ENCODE assay signal across 10 cellular contexts in genomic region chr21:45698493-45698947, GRCh38. TPM values are rescaled to one million over a fixed set of nuclear protein-coding genes. Genes with fewer than 3 reads are reported as not detected.
DNase-seq lines count a peak whose midpoint lies in the region; TF ChIP-seq lines count a peak whose summit lies in the region.
"Had no signal": no experiment of that assay in that cellular context is flagged by ENCODE, and none has a peak within 500 bp of the region (broad histone marks: within the 10 kb centered on the region; RNA-seq: fewer than 3 reads in every experiment).

No MANE protein-coding gene starts in this region.

- H3K27me3 ChIP-seq in osteoblast (ENCODE audit: insufficient read depth, low read length) (peaks cover 10% of the 10 kb centered on the region), Karpas-422 (ENCODE audit: low read length) (no peaks in the 10 kb centered on the region)
- H3K27me3 ChIP-seq: SJSA1 had no signal

- H3K9ac ChIP-seq in Karpas-422 (ENCODE audit: low read length): no peak overlapping the region

- H3K27ac ChIP-seq in osteoblast (ENCODE audit: low read depth, low read length) (no peak overlapping the region), Karpas-422 (ENCODE audit: low read length) (no peak overlapping the region)
- H3K27ac ChIP-seq: SJSA1 had no signal

- no peaks in the 10 kb centered on the region for H3K9me2 ChIP-seq in Karpas-422 (replicated peaks; ENCODE audit: insufficient read depth, low read length)

- H3K79me2 ChIP-seq in osteoblast (ENCODE audit: insufficient read depth, low read length) (no peaks in the 10 kb centered on the region), Karpas-422 (ENCODE audit: low read length) (no peaks in the 10 kb centered on the region)

- no peak overlapping the region for H3K4me2 ChIP-seq in osteoblast (ENCODE audit: insufficient read depth, low read length)
- no peak overlapping the region for H3K4me2 ChIP-seq in Karpas-422 (ENCODE audit: low read depth, low read length, poor library complexity, severe bottlenecking)

- H3K9me3 ChIP-seq in osteoblast (ENCODE audit: low read depth, low read length) (no peaks in the 10 kb centered on the region), Karpas-422 (ENCODE audit: low read length) (no peaks in the 10 kb centered on the region)
- H3K9me3 ChIP-seq: SJSA1 had no signal

- H3K36me3 ChIP-seq in osteoblast (ENCODE audit: insufficient read depth, low read length) (no peaks in the 10 kb centered on the region), Karpas-422 (ENCODE audit: insufficient read depth, low read length) (no peaks in the 10 kb centered on the region)

- H4K20me1 ChIP-seq in osteoblast (ENCODE audit: insufficient read depth, low read length) (no peaks in the 10 kb centered on the region), Karpas-422 (ENCODE audit: insufficient read depth, low read depth, low read length) (no peaks in the 10 kb centered on the region)

- no peak for TF ChIP-seq CTCF in osteoblast (IDR thresholded peaks at IDR 0.05; ENCODE audit: extremely low read depth, low read depth, low read length)

- DNase-seq in EL: peak; percentile 92
- peak; percentile 4 for DNase-seq in NCI-H1105 (lab: John Stamatoyannopoulos, UW)
- DNase-seq in dedifferentiated amniotic fluid mesenchymal stem cell (ENCODE audit: extremely low spot score): peak; percentile 71
- DNase-seq in osteoblast (ENCODE audit: insufficient read length, low spot score, missing footprints): peak; percentile 87
- no peak for DNase-seq in DMS114 treated with DMSO at 0.1 percent for 48 hours (lab: John Stamatoyannopoulos, UW; ENCODE audit: unreplicated experiment)
- DNase-seq in NCI-H187 (lab: John Stamatoyannopoulos, UW): no peak
- DNase-seq in NCI-H524 treated with DMSO at 0.1 percent for 48 hours (lab: John Stamatoyannopoulos, UW): no peak
- DNase-seq in Karpas-422: no peak
- DNase-seq: islet precursor cell had no signal

- H3K4me1 ChIP-seq in osteoblast (ENCODE audit: insufficient read depth, low read length): peaks cover 3% of the 10 kb centered on the region
- H3K4me1 ChIP-seq in Karpas-422 (ENCODE audit: low read length): no peaks in the 10 kb centered on the region
- H3K4me1 ChIP-seq: SJSA1 had no signal

- H3K4me3 ChIP-seq in osteoblast (ENCODE audit: insufficient read depth, low read length) (no peak overlapping the region), Karpas-422 (ENCODE audit: low read length) (no peak overlapping the region)
- H3K4me3 ChIP-seq: SJSA1 had no signal

- H2AFZ ChIP-seq in osteoblast (ENCODE audit: low read length) (no peak overlapping the region), Karpas-422 (ENCODE audit: low read length) (no peak overlapping the region)

RNA-seq across cellular contexts. Expression of gene PCBP3, which starts 55.0 kb away (rescaled TPM):
- 1.1 and 1.2 TPM in 2 replicates for total RNA-seq in osteoblast
- total RNA-seq in Karpas-422 (2014; rRNA removed; shearing (Covaris generic); ENCODE audit: low replicate concordance): not detected in 2 replicates

Comparison
In these comparisons a context has a peak if more than half of its experiments do, and no peak if none do; other contexts are left out.
1. DNase-seq: peak in EL (single experiment), NCI-H1105 (single experiment), dedifferentiated amniotic fluid mesenchymal stem cell (single experiment) and osteoblast (single experiment); none in DMS114 treated with DMSO at 0.1 percent for 48 hours (single experiment), NCI-H187 (0 of 2), NCI-H524 treated with DMSO at 0.1 percent for 48 hours (single experiment) and Karpas-422 (single experiment).